12 cellular contexts compared by ENCODE assay signal in the genomic region with DNA sequence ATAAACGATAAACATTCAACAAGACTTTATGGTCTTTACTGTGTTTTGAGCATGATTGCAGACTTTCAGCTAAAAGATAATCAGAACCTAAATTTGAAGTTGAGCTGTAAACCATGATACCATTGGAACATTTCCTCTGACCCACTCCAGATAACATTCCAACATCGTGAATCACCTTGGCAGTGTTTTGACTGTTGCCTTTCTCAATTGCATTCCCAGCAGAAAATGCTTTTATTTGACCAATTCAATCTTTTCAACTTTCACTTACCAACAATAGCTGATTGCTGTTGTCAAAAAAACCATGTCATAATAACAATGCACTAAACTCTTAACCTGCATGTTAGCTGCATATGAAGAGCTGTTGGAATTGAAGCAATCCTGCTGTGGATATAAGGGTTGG.
DNase-seq lines count a peak whose midpoint lies in the region; ATAC-seq and TF ChIP-seq lines count a peak whose summit lies in the region.
"Had no signal": no experiment of that assay in that cellular context is flagged by ENCODE, and none has a peak within 500 bp of the region (broad histone marks: within the 10 kb centered on the region; RNA-seq: fewer than 3 reads in every experiment).

No MANE protein-coding gene starts in this region.

- intact Hi-C loops in tibial artery (cut with DNase I; ENCODE audit: low total_unique reads), result no loop called here

- no peak for TF ChIP-seq CTCF in tibial artery (IDR thresholded peaks at IDR 0.05)

- peaks cover 2% of the 10 kb centered on the region for H3K9me3 Mint-ChIP-seq in activated CD4-positive, alpha-beta T cell treated with anti-CD3 and anti-CD28 coated beads, Interleukin-2, amount 10 ng/mL, durations not matched to agents 7 days and 5 days

- no peak overlapping the region for H3K4me3 ChIP-seq in tibial artery

- no peaks in the 10 kb centered on the region for H3K36me3 ChIP-seq in tibial artery

- in situ Hi-C loops in SK-MEL-5 (cut with HindIII; ENCODE audit: low pct_unique_long_range_greater_than_20kb, low sequenced_read_pairs), result no loop called here

- no peak overlapping the region for H3K4me3 Mint-ChIP-seq in activated CD4-positive, alpha-beta T cell treated with anti-CD3 and anti-CD28 coated beads, Interleukin-2, amount 10 ng/mL, durations not matched to agents 7 days and 5 days

- peaks cover 11% of the 10 kb centered on the region for H3K27me3 Mint-ChIP-seq in activated CD4-positive, alpha-beta T cell treated with anti-CD3 and anti-CD28 coated beads, Interleukin-2, amount 10 ng/mL, durations not matched to agents 7 days and 5 days

- peaks cover 0 to 20% (median 6%) of the 10 kb centered on the region in 4 donors for H3K4me1 ChIP-seq in tibial artery

- H3K36me3 Mint-ChIP-seq in activated CD4-positive, alpha-beta T cell treated with anti-CD3 and anti-CD28 coated beads, Interleukin-2, amount 10 ng/mL, durations not matched to agents 7 days and 5 days (ENCODE audit: low read depth), result no peaks in the 10 kb centered on the region

- CTCF ChIA-PET in activated CD4-positive, alpha-beta T cell treated with anti-CD3 and anti-CD28 coated beads, Interleukin-2, amount 10 ng/mL, durations not matched to agents 7 days and 5 days (lab: Charles Lee), result interaction anchor here (1.0 to 1.2 kb wide), 2 partner anchors 9 to 45 kb away, joined by 3 to 4 read pairs; no protein-coding TSS in a partner anchor

- H3K9me3 ChIP-seq in tibial artery, result no peaks in the 10 kb centered on the region

- H3K27ac ChIP-seq in tibial artery, result no peak overlapping the region

- no peak for ATAC-seq in HG02759 (IDR thresholded peaks at IDR 0.05; ENCODE audit: unreplicated experiment)

- no peaks in the 10 kb centered on the region for H3K27me3 ChIP-seq in tibial artery

- POLR2A ChIA-PET in activated CD4-positive, alpha-beta T cell treated with anti-CD3 and anti-CD28 coated beads, Interleukin-2, amount 10 ng/mL, durations not matched to agents 7 days and 5 days (lab: Charles Lee), result no interaction called here

- H3K27ac Mint-ChIP-seq in activated CD4-positive, alpha-beta T cell treated with anti-CD3 and anti-CD28 coated beads, Interleukin-2, amount 10 ng/mL, durations not matched to agents 7 days and 5 days, result no peak overlapping the region

- H3K4me1 Mint-ChIP-seq in activated CD4-positive, alpha-beta T cell treated with anti-CD3 and anti-CD28 coated beads, Interleukin-2, amount 10 ng/mL, durations not matched to agents 7 days and 5 days, result no peaks in the 10 kb centered on the region

- DNase-seq in GM03348 (ENCODE audit: low spot score) (peak; percentile 72), SK-MEL-5 (ENCODE audit: low read depth, low spot score) (peak; percentile 9), foreskin melanocyte (peak; percentile 24), pulmonary artery endothelial cell (ENCODE audit: low read depth, low spot score) (peak; percentile 89), HPDE6-E6E7 (ENCODE audit: extremely low spot score) (no peak), tibial artery (no peak)
- DNase-seq in activated CD4-positive, alpha-beta T cell treated with anti-CD3 and anti-CD28 coated beads, Interleukin-2, amount 10 ng/mL, durations not matched to agents 7 days and 5 days, result no peak
- DNase-seq: activated gamma-delta T cell; retina; stimulated activated naive CD4-positive, alpha-beta T cell treated with Interleukin-2 at 50 U/mL for 16 hours; T-helper 9 cell had no signal

Comparison
In these comparisons a context has a peak if more than half of its experiments do, and no peak if none do; other contexts are left out.
1. DNase-seq: peak in GM03348 (single experiment), SK-MEL-5 (single experiment), foreskin melanocyte (single experiment) and pulmonary artery endothelial cell (single experiment); none in HPDE6-E6E7 (single experiment), activated CD4-positive, alpha-beta T cell treated with anti-CD3 and anti-CD28 coated beads, Interleukin-2, amount 10 ng/mL, durations not matched to agents 7 days and 5 days (single experiment) and tibial artery (0 of 2).